Comparison of ENCODE assay signal across 8 cellular contexts in genomic region chr6:134111062-134111677, GRCh38. TPM values are rescaled to one million over a fixed set of nuclear protein-coding genes. Genes with fewer than 3 reads are reported as not detected.
DNase-seq lines count a peak whose midpoint lies in the region; ATAC-seq and TF ChIP-seq lines count a peak whose summit lies in the region.

No MANE protein-coding gene starts in this region.

- TF ChIP-seq CTCF in HFF-Myc (IDR thresholded peaks at IDR 0.05; ENCODE audit: low read depth, low read length, missing control alignments) (peak; percentile 84), fibroblast of the aortic adventitia (IDR thresholded peaks at IDR 0.05; ENCODE audit: insufficient read depth, low read length) (peak; percentile 88)

- no peaks in the 10 kb centered on the region for H3K9me3 Mint-ChIP-seq in activated CD4-positive, alpha-beta T cell treated with anti-CD3 and anti-CD28 coated beads, Interleukin-2, amount 10 ng/mL, durations not matched to agents 24 days and 14 days
- no peaks in the 10 kb centered on the region for H3K9me3 Mint-ChIP-seq in stimulated activated memory B cell treated with anti-CD40 and anti-IgM and Interleukin-4, amounts not matched to agents 10 μg/mL and 1 μg/mL and 100 μg/mL, for 72 hours

- H3K36me3 Mint-ChIP-seq in activated CD4-positive, alpha-beta T cell treated with anti-CD3 and anti-CD28 coated beads, Interleukin-2, amount 10 ng/mL, durations not matched to agents 24 days and 14 days (ENCODE audit: low read depth), result no peaks in the 10 kb centered on the region
- H3K36me3 Mint-ChIP-seq in stimulated activated memory B cell treated with anti-CD40 and anti-IgM and Interleukin-4, amounts not matched to agents 10 μg/mL and 1 μg/mL and 100 μg/mL, for 72 hours, result no peaks in the 10 kb centered on the region

- H3K4me1 Mint-ChIP-seq in activated CD4-positive, alpha-beta T cell treated with anti-CD3 and anti-CD28 coated beads, Interleukin-2, amount 10 ng/mL, durations not matched to agents 24 days and 14 days, result peaks cover 2% of the 10 kb centered on the region
- no peaks in the 10 kb centered on the region for H3K4me1 Mint-ChIP-seq in stimulated activated memory B cell treated with anti-CD40 and anti-IgM and Interleukin-4, amounts not matched to agents 10 μg/mL and 1 μg/mL and 100 μg/mL, for 72 hours

- intact Hi-C loops in activated CD4-positive, alpha-beta T cell treated with anti-CD3 and anti-CD28 coated beads, Interleukin-2, amount 10 ng/mL, durations not matched to agents 24 days and 14 days (cut with micrococcal nuclease), result loop anchor here (5.0 kb wide), 1 partner anchor 831 kb away; no protein-coding TSS in a partner anchor

- H3K27me3 Mint-ChIP-seq in activated CD4-positive, alpha-beta T cell treated with anti-CD3 and anti-CD28 coated beads, Interleukin-2, amount 10 ng/mL, durations not matched to agents 24 days and 14 days, result peaks cover 21% of the 10 kb centered on the region
- peaks cover 26% of the 10 kb centered on the region for H3K27me3 Mint-ChIP-seq in stimulated activated memory B cell treated with anti-CD40 and anti-IgM and Interleukin-4, amounts not matched to agents 10 μg/mL and 1 μg/mL and 100 μg/mL, for 72 hours

- no peak overlapping the region for H3K27ac Mint-ChIP-seq in activated CD4-positive, alpha-beta T cell treated with anti-CD3 and anti-CD28 coated beads, Interleukin-2, amount 10 ng/mL, durations not matched to agents 24 days and 14 days
- no peak overlapping the region for H3K27ac Mint-ChIP-seq in stimulated activated memory B cell treated with anti-CD40 and anti-IgM and Interleukin-4, amounts not matched to agents 10 μg/mL and 1 μg/mL and 100 μg/mL, for 72 hours

- ATAC-seq in stimulated activated memory B cell treated with anti-CD40 and anti-IgM and Interleukin-4, amounts not matched to agents 10 μg/mL and 1 μg/mL and 100 μg/mL, for 72 hours, result no peak

- no peak overlapping the region for H3K4me3 ChIP-seq in HFF-Myc (replicated peaks; ENCODE audit: low read depth, low read length)
- H3K4me3 ChIP-seq in fibroblast of the aortic adventitia (ENCODE audit: low read depth, low read length), result no peak overlapping the region

- peak; percentile 68 for DNase-seq in activated effector memory CD4-positive, alpha-beta T cell treated with anti-CD3 and anti-CD28 coated beads, Interleukin-2, amount 50 U/mL, for 16 hours
- no peak for DNase-seq in activated effector memory CD4-positive, alpha-beta T cell treated with Interleukin-2 at 50 U/mL for 16 hours
- DNase-seq in HFF-Myc (ENCODE audit: extremely low read depth, low read depth) (peak; percentile 27), NCI-H2107 treated with DMSO at 0.1 percent for 48 hours (lab: John Stamatoyannopoulos, UW; ENCODE audit: unreplicated experiment) (peak; percentile 40), fibroblast of the aortic adventitia (ENCODE audit: low read depth) (peak; percentile 76), pons (ENCODE audit: low spot score) (peak; percentile 63)
- peak; percentile 82 for DNase-seq in activated CD4-positive, alpha-beta T cell treated with anti-CD3 and anti-CD28 coated beads, Interleukin-2, amount 10 ng/mL, durations not matched to agents 24 days and 14 days

- H3K4me3 Mint-ChIP-seq in activated CD4-positive, alpha-beta T cell treated with anti-CD3 and anti-CD28 coated beads, Interleukin-2, amount 10 ng/mL, durations not matched to agents 24 days and 14 days, result no peak overlapping the region
- no peak overlapping the region for H3K4me3 Mint-ChIP-seq in stimulated activated memory B cell treated with anti-CD40 and anti-IgM and Interleukin-4, amounts not matched to agents 10 μg/mL and 1 μg/mL and 100 μg/mL, for 72 hours

RNA-seq across cellular contexts. Expression of gene SLC2A12, which starts 58.7 kb away (rescaled TPM):
- not detected in 2 replicates for total RNA-seq in activated CD4-positive, alpha-beta T cell treated with anti-CD3 and anti-CD28 coated beads, Interleukin-2, amount 10 ng/mL, durations not matched to agents 24 days and 14 days
- total RNA-seq in fibroblast of the aortic adventitia (ENCODE audit: low replicate concordance), result 3.3 and 8.6 TPM in 2 replicates
